8 cellular contexts compared by ENCODE assay signal in genomic region chr12:5965950-5966383, GRCh38. TPM values are rescaled to one million over a fixed set of nuclear protein-coding genes. Genes with fewer than 3 reads are reported as not detected.
DNase-seq lines count a peak whose midpoint lies in the region; ATAC-seq and TF ChIP-seq lines count a peak whose summit lies in the region.

No MANE protein-coding gene starts in this region.

- no peaks in the 10 kb centered on the region for H3K9me3 Mint-ChIP-seq in CD8-positive, alpha-beta memory T cell
- H3K9me3 Mint-ChIP-seq in glutamatergic neuron (ENCODE audit: unreplicated experiment): peaks cover 3% of the 10 kb centered on the region

- CTCF ChIA-PET in CD8-positive, alpha-beta memory T cell (lab: Charles Lee): interaction anchor here (1.1 to 1.6 kb wide), 4 partner anchors 8 to 74 kb away, joined by 3 to 5 read pairs (median 4); no protein-coding TSS in a partner anchor
- CTCF ChIA-PET in OCI-LY7 (lab: Charles Lee; ENCODE audit: unreplicated experiment): no interaction called here

- no TSS peak for BruUV-seq in OCI-LY7 (replicated peaks; lab: Mats Ljungman, UMichigan)

- H3K27me3 ChIP-seq in CD8-positive, alpha-beta memory T cell (ENCODE audit: insufficient read depth, low read length, poor library complexity, severe bottlenecking): no peaks in the 10 kb centered on the region

- no peak overlapping the region for H3K4me3 ChIP-seq in CD8-positive, alpha-beta memory T cell (ENCODE audit: low read length)
- no peak overlapping the region for H3K4me3 ChIP-seq in OCI-LY7 (ENCODE audit: low read depth, low read length, poor library complexity, severe bottlenecking)

- H2AFZ ChIP-seq in OCI-LY7 (ENCODE audit: low read length): peak overlapping the region; percentile 53; the same call in 1 of the 2 replicates

- no peaks in the 10 kb centered on the region for H3K79me2 ChIP-seq in OCI-LY7 (ENCODE audit: insufficient read depth, low read depth, low read length)

- H3K9me3 ChIP-seq in CD8-positive, alpha-beta memory T cell (ENCODE audit: low read length): no peaks in the 10 kb centered on the region
- no peaks in the 10 kb centered on the region for H3K9me3 ChIP-seq in OCI-LY7 (ENCODE audit: low read length)

- no peaks in the 10 kb centered on the region for H3K4me1 ChIP-seq in CD8-positive, alpha-beta memory T cell (ENCODE audit: insufficient read depth, low read length)
- no peaks in the 10 kb centered on the region for H3K4me1 ChIP-seq in OCI-LY7 (ENCODE audit: insufficient read depth, low read length, poor library complexity, severe bottlenecking)

- intact Hi-C loops in OCI-LY7 (cut with micrococcal nuclease; ENCODE audit: unreplicated experiment): loop anchor here (1.0 to 5.0 kb wide), 2 partner anchors 22 to 76 kb away; no protein-coding TSS in a partner anchor
- intact Hi-C loops in posterior cingulate gyrus (cut with DNase I): no loop called here

- no peak overlapping the region for H3K4me2 ChIP-seq in OCI-LY7 (ENCODE audit: low read length)

- no peaks in the 10 kb centered on the region for H3K36me3 ChIP-seq in CD8-positive, alpha-beta memory T cell (ENCODE audit: insufficient read depth, low read length)
- no peaks in the 10 kb centered on the region for H3K36me3 ChIP-seq in OCI-LY7 (ENCODE audit: insufficient read depth, low read length)

- TF ChIP-seq CTCF in OCI-LY7 (conservative IDR thresholded peaks at IDR 0.05; ENCODE audit: low read length) (peak; percentile 88), glutamatergic neuron (IDR thresholded peaks at IDR 0.05; ENCODE audit: partially characterized antibody, unreplicated experiment) (peak; percentile 70)

- peaks cover 17 to 22% of the 10 kb centered on the region in 2 donors for H3K27me3 Mint-ChIP-seq in CD8-positive, alpha-beta memory T cell
- H3K27me3 Mint-ChIP-seq in glutamatergic neuron (ENCODE audit: unreplicated experiment): peaks cover 5% of the 10 kb centered on the region

- ATAC-seq in HG02759 (IDR thresholded peaks at IDR 0.05; ENCODE audit: unreplicated experiment): peak; percentile 43
- no peak for ATAC-seq in GM19397 (IDR thresholded peaks at IDR 0.05; ENCODE audit: unreplicated experiment)
- no peak for ATAC-seq in GM18858 (IDR thresholded peaks at IDR 0.05; ENCODE audit: unreplicated experiment)

- H3K9me2 ChIP-seq in OCI-LY7 (ENCODE audit: insufficient read depth, low read length): no peaks in the 10 kb centered on the region

- no peaks in the 10 kb centered on the region for H3K4me1 Mint-ChIP-seq in CD8-positive, alpha-beta memory T cell
- no peaks in the 10 kb centered on the region for H3K4me1 Mint-ChIP-seq in glutamatergic neuron (ENCODE audit: low read depth, unreplicated experiment)

- H4K20me1 ChIP-seq in OCI-LY7 (ENCODE audit: insufficient read depth, low read length): no peaks in the 10 kb centered on the region

- no peak overlapping the region for H3K27ac Mint-ChIP-seq in CD8-positive, alpha-beta memory T cell
- H3K27ac Mint-ChIP-seq in glutamatergic neuron (ENCODE audit: unreplicated experiment): no peak overlapping the region

- no peaks in the 10 kb centered on the region for H3K36me3 Mint-ChIP-seq in CD8-positive, alpha-beta memory T cell
- no peaks in the 10 kb centered on the region for H3K36me3 Mint-ChIP-seq in glutamatergic neuron (ENCODE audit: unreplicated experiment)

- no peak overlapping the region for H3K27ac ChIP-seq in CD8-positive, alpha-beta memory T cell (ENCODE audit: low read depth, low read length)
- no peak overlapping the region for H3K27ac ChIP-seq in OCI-LY7 (ENCODE audit: low read depth, low read length, poor library complexity, severe bottlenecking)

- POLR2A ChIA-PET in CD8-positive, alpha-beta memory T cell (lab: Charles Lee): no interaction called here
- POLR2A ChIA-PET in OCI-LY7 (lab: Charles Lee): no interaction called here

- peak in 4 of 5 donors; percentile 5 to 57 (median 16) for DNase-seq in CD8-positive, alpha-beta memory T cell
- DNase-seq in OCI-LY7 (ENCODE audit: low spot score) (peak; percentile 57), glutamatergic neuron (peak; percentile 78), posterior cingulate gyrus (peak in 9 of 10 donors; percentile 47 to 92 (median 61))
- peak; percentile 6 for DNase-seq in activated effector memory CD4-positive, alpha-beta T cell treated with Interleukin-2 at 50 U/mL for 16 hours

- H3K4me3 Mint-ChIP-seq in CD8-positive, alpha-beta memory T cell: no peak overlapping the region
- H3K4me3 Mint-ChIP-seq in glutamatergic neuron (ENCODE audit: unreplicated experiment): no peak overlapping the region

RNA-seq across cellular contexts. Expression of gene ANO2, which starts 20.9 kb away (rescaled TPM):
- total RNA-seq in CD8-positive, alpha-beta memory T cell: not detected
- polyA plus RNA-seq in CD8-positive, alpha-beta memory T cell: not detected
- total RNA-seq in OCI-LY7 (2014; rRNA removed; shearing (Covaris generic)): not detected in 2 replicates
- total RNA-seq in OCI-LY7 (2022) (not detected in 2 replicates), glutamatergic neuron (ENCODE audit: unreplicated experiment) (not detected)

Comparison
In these comparisons a context has a peak if more than half of its experiments do, and no peak if none do; other contexts are left out.
1. DNase-seq: peak in every context shown above with its lines; median percentile 78 in glutamatergic neuron; 61 in posterior cingulate gyrus; 57 in OCI-LY7; 16 in CD8-positive, alpha-beta memory T cell; 6 in activated effector memory CD4-positive, alpha-beta T cell treated with Interleukin-2 at 50 U/mL for 16 hours.